16 cellular contexts compared by ENCODE assay signal in genomic region chr7:94422136-94422535, GRCh38. TPM values are rescaled to one million over a fixed set of nuclear protein-coding genes. Genes with fewer than 3 reads are reported as not detected.
DNase-seq lines count a peak whose midpoint lies in the region; FAIRE-seq and TF ChIP-seq lines count a peak whose summit lies in the region.
"Had no signal": no experiment of that assay in that cellular context is flagged by ENCODE, and none has a peak within 500 bp of the region (broad histone marks: within the 10 kb centered on the region; RNA-seq: fewer than 3 reads in every experiment).

No MANE protein-coding gene starts in this region.

- WGBS in small intestine, 3 donors = 9 to 41% (median 26%) methylated on average over 1 of the region's 1 CpG

- H3K4me3 ChIP-seq in AG10803 (ENCODE audit: low read length) (no peak overlapping the region), ascending aorta (no peak overlapping the region), skeletal muscle satellite cell (ENCODE audit: low read length) (no peak overlapping the region), small intestine (ENCODE audit: low read depth in 1 of 2, low read length in 2 of 2) (no peak overlapping the region)
- H3K4me3 ChIP-seq: Peyer's patch had no signal

- H3K9me3 ChIP-seq in ascending aorta (no peaks in the 10 kb centered on the region), skeletal muscle satellite cell (replicated peaks; ENCODE audit: low read length) (no peaks in the 10 kb centered on the region), small intestine (ENCODE audit: control insufficient read depth, low read depth) (no peaks in the 10 kb centered on the region)
- H3K9me3 ChIP-seq: Peyer's patch had no signal

- DNase-seq in AG10803 (ENCODE audit: low read depth) (peak; percentile 9), ascending aorta (ENCODE audit: low spot score in 2 of 2) (no peak), fibroblast of peridontal ligament (ENCODE audit: extremely low read depth) (peak; percentile 19), small intestine (no peak), kidney tubule cell (ENCODE audit: low spot score) (no peak), 8988T (no peak)
- no peak for DNase-seq in stimulated activated CD8-positive, alpha-beta memory T cell treated with anti-CD3 and anti-CD28 coated beads, Interleukin-4, amount 100 ng/mL, for 48 hours
- DNase-seq: COR-L47, HCEC 1CT, NCI-H1436 treated with DMSO at 0.1 percent for 48 hours, NCI-H2081, NCI-H524, Peyer's patch had no signal

- no peak for FAIRE-seq in small intestine (lab: Jason Lieb, UNC)
- FAIRE-seq: GM18507 had no signal

- H3K4me1 ChIP-seq in ascending aorta (peaks cover 0 to 5% of the 10 kb centered on the region in 2 donors), skeletal muscle satellite cell (ENCODE audit: control insufficient read depth, insufficient read depth, low read length) (peaks cover 67% of the 10 kb centered on the region), small intestine (ENCODE audit: control insufficient read depth in 2 of 2, insufficient read depth in 1 of 2, low read depth in 1 of 2, low read length in 1 of 2) (no peaks in the 10 kb centered on the region)
- H3K4me1 ChIP-seq: Peyer's patch had no signal

- H3K27ac ChIP-seq in ascending aorta (peak overlapping the region; percentile 13 to 42), small intestine (ENCODE audit: low read depth in 1 of 2, low read length in 1 of 2) (no peak overlapping the region)
- H3K27ac ChIP-seq: C4-2B had no signal

- intact Hi-C loops in ascending aorta (cut with DNase I) = no loop called here

- H3K27me3 ChIP-seq in ascending aorta (no peaks in the 10 kb centered on the region), skeletal muscle satellite cell (ENCODE audit: control insufficient read depth, insufficient read depth, low read length) (no peaks in the 10 kb centered on the region), small intestine (ENCODE audit: control insufficient read depth in 2 of 2, insufficient read depth in 2 of 2, low read length in 2 of 2) (no peaks in the 10 kb centered on the region)
- H3K27me3 ChIP-seq: Peyer's patch had no signal

- no peak overlapping the region for H3K4me2 ChIP-seq in skeletal muscle satellite cell (ENCODE audit: low read length)

- TF ChIP-seq CTCF in AG10803 (conservative IDR thresholded peaks at IDR 0.05; ENCODE audit: low read length) (no peak), ascending aorta (IDR thresholded peaks at IDR 0.05) (no peak)

- H3K36me3 ChIP-seq in ascending aorta (peaks cover 89 to 100% of the 10 kb centered on the region in 2 donors), skeletal muscle satellite cell (ENCODE audit: insufficient read depth, low read length) (peaks cover 97% of the 10 kb centered on the region), small intestine (ENCODE audit: control insufficient read depth in 2 of 2, insufficient read depth in 2 of 2, low read length in 2 of 2) (peaks cover 0 to 2% of the 10 kb centered on the region in 2 donors)

- peak overlapping the region; percentile 49 for H3K9ac ChIP-seq in skeletal muscle satellite cell (ENCODE audit: low read depth, low read length)

RNA-seq across cellular contexts. Expression of gene COL1A2, which starts 27.4 kb away (rescaled TPM):
- 692 TPM for total RNA-seq in ascending aorta
- 1,338 and 2,345 TPM in 2 replicates for total RNA-seq in skeletal muscle satellite cell (2012; rRNA removed)
- 10 to 100 TPM in 2 of 3 donors, 1 to 10 TPM in 1; 2.0 to 78.1 (median 10.3) TPM for polyA plus RNA-seq in small intestine

Comparison
In these comparisons a context has a peak if more than half of its experiments do, and no peak if none do; other contexts are left out.
1. DNase-seq: peak in AG10803 (single experiment) and fibroblast of peridontal ligament (single experiment); none in ascending aorta (0 of 2), small intestine (single experiment), kidney tubule cell (single experiment), 8988T (single experiment) and stimulated activated CD8-positive, alpha-beta memory T cell treated with anti-CD3 and anti-CD28 coated beads, Interleukin-4, amount 100 ng/mL, for 48 hours (single experiment).
2. H3K27ac ChIP-seq: peak in ascending aorta (2 of 2); none in small intestine (0 of 2).